ENCODE assay signal across 8 cellular contexts in genomic region chr6:30719356-30719755, GRCh38. TPM values are rescaled to one million over a fixed set of nuclear protein-coding genes. Genes with fewer than 3 reads are reported as not detected.
DNase-seq lines count a peak whose midpoint lies in the region; ATAC-seq and TF ChIP-seq lines count a peak whose summit lies in the region.

No MANE protein-coding gene starts in this region.

- no peak for DNase-seq in left ventricle myocardium inferior
- no peak for DNase-seq in cardiac septum (ENCODE audit: low spot score)
- DNase-seq in ascending aorta (ENCODE audit: low spot score in 2 of 2): no peak
- DNase-seq in lower lobe of right lung: no peak
- DNase-seq in AML-193 (lab: John Stamatoyannopoulos, UW): no peak
- no peak for DNase-seq in SKM-1 (lab: John Stamatoyannopoulos, UW; ENCODE audit: unreplicated experiment)
- no peak for DNase-seq in AG08395 (ENCODE audit: low spot score)

- H3K36me3 ChIP-seq in left ventricle myocardium inferior (peaks cover 26% of the 10 kb centered on the region), ascending aorta (peaks cover 17 to 28% of the 10 kb centered on the region in 2 donors), lower lobe of right lung (peaks cover 36% of the 10 kb centered on the region)

- H3K27ac ChIP-seq in left ventricle myocardium inferior (replicated peaks) (peak overlapping the region; percentile 98), ascending aorta (peak overlapping the region; percentile 59 to 72), lower lobe of right lung (peak overlapping the region; percentile 94)

- H3K9me3 ChIP-seq in left ventricle myocardium inferior (replicated peaks) (no peaks in the 10 kb centered on the region), ascending aorta (no peaks in the 10 kb centered on the region), lower lobe of right lung (no peaks in the 10 kb centered on the region)

- intact Hi-C loops in left ventricle myocardium inferior (cut with micrococcal nuclease): no loop called here
- intact Hi-C loops in cardiac septum (cut with DNase I): no loop called here
- intact Hi-C loops in ascending aorta (cut with DNase I): no loop called here
- intact Hi-C loops in lower lobe of right lung (cut with DNase I): no loop called here

- H3K4me1 ChIP-seq in left ventricle myocardium inferior (peaks cover 72% of the 10 kb centered on the region), ascending aorta (peaks cover 0 to 43% of the 10 kb centered on the region in 2 donors), lower lobe of right lung (peaks cover 54% of the 10 kb centered on the region)

- H3K4me3 ChIP-seq in left ventricle myocardium inferior (peak overlapping the region; percentile 95), ascending aorta (peak overlapping the region; percentile 73 to 89), lower lobe of right lung (peak overlapping the region; percentile 93)

- no peak for ATAC-seq in lower lobe of right lung
- ATAC-seq in GM21423 (IDR thresholded peaks at IDR 0.05; ENCODE audit: unreplicated experiment): no peak

- no peaks in the 10 kb centered on the region for H3K27me3 ChIP-seq in left ventricle myocardium inferior (ENCODE audit: low read depth)
- no peaks in the 10 kb centered on the region for H3K27me3 ChIP-seq in ascending aorta
- no peaks in the 10 kb centered on the region for H3K27me3 ChIP-seq in lower lobe of right lung (ENCODE audit: low read depth)

- TF ChIP-seq CTCF in left ventricle myocardium inferior (IDR thresholded peaks at IDR 0.05; ENCODE audit: borderline replicate concordance) (no peak), ascending aorta (IDR thresholded peaks at IDR 0.05) (no peak), lower lobe of right lung (IDR thresholded peaks at IDR 0.05) (no peak)

RNA-seq across cellular contexts. Expression of gene TUBB, which starts 0.8 kb away (rescaled TPM):
- total RNA-seq in left ventricle myocardium inferior: 187 TPM
- total RNA-seq in cardiac septum: 215 TPM
- total RNA-seq in ascending aorta: 537 TPM
- total RNA-seq in lower lobe of right lung: 292 TPM

RNA-seq across cellular contexts. Expression of gene MDC1, which starts 2.3 kb away (rescaled TPM):
- total RNA-seq in left ventricle myocardium inferior (14.1 TPM), cardiac septum (23.1 TPM), ascending aorta (27.1 TPM), lower lobe of right lung (24.5 TPM)

RNA-seq across cellular contexts. Expression of gene FLOT1, which starts 23.1 kb away (rescaled TPM):
- total RNA-seq in left ventricle myocardium inferior: 223 TPM
- total RNA-seq in cardiac septum: 251 TPM
- total RNA-seq in ascending aorta: 123 TPM
- 151 TPM for total RNA-seq in lower lobe of right lung

RNA-seq across cellular contexts. Expression of gene IER3, which starts 25.0 kb away (rescaled TPM):
- total RNA-seq in left ventricle myocardium inferior (41.4 TPM), cardiac septum (285 TPM), ascending aorta (51.9 TPM), lower lobe of right lung (18.0 TPM)

RNA-seq across cellular contexts. Expression of gene NRM, which starts 28.6 kb away (rescaled TPM):
- 3.7 TPM for total RNA-seq in left ventricle myocardium inferior
- 4.3 TPM for total RNA-seq in cardiac septum
- 25.1 TPM for total RNA-seq in ascending aorta
- 10.0 TPM for total RNA-seq in lower lobe of right lung
